Comparison of ENCODE assay signal across 8 cellular contexts in the genomic region with DNA sequence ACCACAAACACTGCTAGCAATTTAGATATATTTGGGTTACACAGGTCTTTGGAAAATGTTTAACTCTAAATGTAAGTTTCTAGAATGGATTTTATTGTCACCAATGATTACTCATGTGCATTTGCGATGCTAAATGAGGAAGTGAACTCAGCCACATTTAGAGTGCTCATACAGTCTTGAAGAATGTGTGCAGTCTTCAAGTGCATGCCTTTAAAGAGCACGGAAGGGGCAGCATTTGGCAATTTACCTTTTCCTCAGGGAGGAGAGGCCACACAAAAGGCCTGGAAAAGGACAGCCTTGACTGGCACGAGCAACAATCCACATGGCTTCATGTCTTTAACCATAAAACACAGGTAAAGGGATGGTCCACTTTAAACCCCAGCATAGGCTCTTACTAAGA.
A peak's percentile ranks its signal among the peaks of the same experiment; 100 is the strongest.
DNase-seq lines count a peak whose midpoint lies in the region; ATAC-seq and TF ChIP-seq lines count a peak whose summit lies in the region.

No MANE protein-coding gene starts in this region.

- peak; percentile 27 for DNase-seq in GM13976 (ENCODE audit: low spot score)
- DNase-seq in LHCN-M2 (ENCODE audit: low read depth), result peak; percentile 80
- DNase-seq in chondrocyte (ENCODE audit: low spot score), result no peak
- no peak for DNase-seq in NCI-H774 (lab: John Stamatoyannopoulos, UW)
- no peak for DNase-seq in neural progenitor cell (ENCODE audit: low spot score)
- DNase-seq in NCI-H82 (lab: John Stamatoyannopoulos, UW), result no peak
- no peak for DNase-seq in DMS114 treated with DMSO at 0.1 percent for 48 hours (lab: John Stamatoyannopoulos, UW; ENCODE audit: unreplicated experiment)

- no peaks in the 10 kb centered on the region for H4K20me1 ChIP-seq in neural progenitor cell (ENCODE audit: low read depth)

- H3K27me3 Mint-ChIP-seq in chondrocyte (ENCODE audit: low read depth) (no peaks in the 10 kb centered on the region), neural progenitor cell (ENCODE audit: insufficient read depth, low read depth) (no peaks in the 10 kb centered on the region)

- H3K27ac ChIP-seq in neural progenitor cell, result no peak overlapping the region

- H3K27me3 ChIP-seq in neural progenitor cell, result no peaks in the 10 kb centered on the region

- peak; percentile 84 for ATAC-seq in GM21737 (IDR thresholded peaks at IDR 0.05; ENCODE audit: unreplicated experiment)

- H3K9me3 Mint-ChIP-seq in chondrocyte (ENCODE audit: low read depth) (peaks cover 2% of the 10 kb centered on the region), neural progenitor cell (no peaks in the 10 kb centered on the region)

- H3K36me3 ChIP-seq in neural progenitor cell, result no peaks in the 10 kb centered on the region

- no peaks in the 10 kb centered on the region for H3K4me1 ChIP-seq in neural progenitor cell

- H3K4me1 Mint-ChIP-seq in chondrocyte (ENCODE audit: low read depth) (peaks cover 57% of the 10 kb centered on the region), neural progenitor cell (no peaks in the 10 kb centered on the region)

- no peaks in the 10 kb centered on the region for H3F3A ChIP-seq in neural progenitor cell (ENCODE audit: low read depth)

- H3K4me3 Mint-ChIP-seq in chondrocyte (ENCODE audit: unreplicated experiment), result no peak overlapping the region
- no peak overlapping the region for H3K4me3 Mint-ChIP-seq in neural progenitor cell

- H3K4me3 ChIP-seq in neural progenitor cell, result no peak overlapping the region

- H3K4me2 ChIP-seq in neural progenitor cell, result no peak overlapping the region

- TF ChIP-seq CTCF in GM13976 (IDR thresholded peaks at IDR 0.05; ENCODE audit: borderline replicate concordance, control extremely low read depth, extremely low read depth, insufficient read depth, missing control alignments) (no peak), chondrocyte (IDR thresholded peaks at IDR 0.05) (no peak), neural progenitor cell (IDR thresholded peaks at IDR 0.05) (no peak)

- in situ Hi-C loops in GM13976 (cut with MboI; ENCODE audit: low sequenced_read_pairs, unreplicated experiment), result loop anchor here (10.0 kb wide), 1 partner anchor 75 kb away; a partner anchor contains a TSS

- no peaks in the 10 kb centered on the region for H3K9me3 ChIP-seq in neural progenitor cell (ENCODE audit: low read depth)

- no peaks in the 10 kb centered on the region for H3K79me2 ChIP-seq in neural progenitor cell (ENCODE audit: low read depth)

- H3K27ac Mint-ChIP-seq in chondrocyte (ENCODE audit: unreplicated experiment) (peak overlapping the region; percentile 45), neural progenitor cell (no peak overlapping the region)

- H3K9ac ChIP-seq in neural progenitor cell, result no peak overlapping the region

- H3K36me3 Mint-ChIP-seq in chondrocyte (ENCODE audit: low read depth) (peaks cover 29% of the 10 kb centered on the region), neural progenitor cell (peaks cover 7% of the 10 kb centered on the region)

- H2AFZ ChIP-seq in neural progenitor cell (replicated peaks), result no peak overlapping the region

Comparison
In these comparisons a context has a peak if more than half of its experiments do, and no peak if none do; other contexts are left out.
1. DNase-seq: peak in GM13976 (single experiment) and LHCN-M2 (single experiment); none in chondrocyte (single experiment), NCI-H774 (single experiment), neural progenitor cell (single experiment), NCI-H82 (single experiment) and DMS114 treated with DMSO at 0.1 percent for 48 hours (single experiment).